12 cellular contexts compared by ENCODE assay signal in the genomic region with DNA sequence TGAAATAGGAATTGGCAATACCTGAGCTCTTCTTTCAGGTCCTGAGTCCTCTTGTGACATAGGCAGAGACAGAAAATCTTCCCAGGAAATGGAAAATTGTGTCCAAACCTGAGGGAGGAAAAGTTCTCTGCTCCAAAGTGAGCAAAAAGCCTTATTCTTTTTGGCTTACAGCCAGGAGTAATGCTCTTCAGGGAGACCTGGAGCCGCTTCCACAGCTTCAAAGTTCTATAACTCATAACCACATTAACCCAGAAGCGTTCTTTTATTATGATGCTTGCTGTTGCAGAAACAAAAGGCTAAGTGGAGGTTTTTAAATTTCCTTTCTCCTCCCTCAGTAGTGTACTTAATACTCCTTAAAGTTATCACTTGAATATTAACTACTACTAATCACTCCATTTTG. TPM values are rescaled to one million over a fixed set of nuclear protein-coding genes. Genes with fewer than 3 reads are reported as not detected.
DNase-seq lines count a peak whose midpoint lies in the region; ATAC-seq, FAIRE-seq and TF ChIP-seq lines count a peak whose summit lies in the region.
"Had no signal": no experiment of that assay in that cellular context is flagged by ENCODE, and none has a peak within 500 bp of the region (broad histone marks: within the 10 kb centered on the region; RNA-seq: fewer than 3 reads in every experiment).

No MANE protein-coding gene starts in this region.

- no peaks in the 10 kb centered on the region for H3F3A ChIP-seq in PC-9 (ENCODE audit: insufficient read depth, low read depth)

- no peaks in the 10 kb centered on the region for H3K36me3 ChIP-seq in Caco-2 (ENCODE audit: control insufficient read depth, insufficient read depth, low read length)
- no peaks in the 10 kb centered on the region for H3K36me3 ChIP-seq in PC-9 (ENCODE audit: low read depth)
- H3K36me3 ChIP-seq in pancreas: no peaks in the 10 kb centered on the region

- no peaks in the 10 kb centered on the region for H3K9me3 Mint-ChIP-seq in Caco-2 (ENCODE audit: unreplicated experiment)

- WGBS in pancreas, 2 donors: 19 to 22% methylated on average over 2 of the region's 2 CpGs

- H3K9me3 ChIP-seq in Caco-2 (no peaks in the 10 kb centered on the region; the same call in 1 of the 2 replicates), PC-9 (ENCODE audit: insufficient read depth, low read depth) (no peaks in the 10 kb centered on the region), pancreas (no peaks in the 10 kb centered on the region)

- H3K4me3 ChIP-seq in Caco-2 (ENCODE audit: low read depth, low read length) (peak overlapping the region; percentile 68), PC-9 (peak overlapping the region; percentile 72), fibroblast of the aortic adventitia (ENCODE audit: low read depth, low read length) (peak overlapping the region; percentile 70), pancreas (peak overlapping the region in 3 of 4 donors; percentile 34 to 50 (median 48))

- no peaks in the 10 kb centered on the region for H3K27me3 Mint-ChIP-seq in Caco-2 (ENCODE audit: insufficient read depth, unreplicated experiment)

- H3K4me1 Mint-ChIP-seq in Caco-2 (ENCODE audit: low read depth, unreplicated experiment): peaks cover 7% of the 10 kb centered on the region

- no peaks in the 10 kb centered on the region for H4K20me1 ChIP-seq in PC-9 (ENCODE audit: insufficient read depth)

- BruUV-seq in Caco-2 (replicated peaks; lab: Mats Ljungman, UMichigan) (TSS peak; percentile 78), PC-9 (replicated peaks; lab: Mats Ljungman, UMichigan) (no TSS peak)

- TF ChIP-seq CTCF in Caco-2 (IDR thresholded peaks at IDR 0.05; ENCODE audit: insufficient read depth in 1 of 2, low read depth in 1 of 2, low read length in 1 of 2, severe bottlenecking in 1 of 2, unreplicated experiment in 1 of 2) (no peak), PC-9 (conservative IDR thresholded peaks at IDR 0.05) (no peak), fibroblast of the aortic adventitia (IDR thresholded peaks at IDR 0.05; ENCODE audit: insufficient read depth, low read length) (no peak), pancreas (IDR thresholded peaks at IDR 0.05) (no peak), RWPE1 (conservative IDR thresholded peaks at IDR 0.05; ENCODE audit: low read depth) (no peak)

- no peaks in the 10 kb centered on the region for H3K27me3 ChIP-seq in Caco-2 (replicated peaks; ENCODE audit: control insufficient read depth, insufficient read depth, low read length)
- no peaks in the 10 kb centered on the region for H3K27me3 ChIP-seq in PC-9 (ENCODE audit: insufficient read depth, low read depth)
- no peaks in the 10 kb centered on the region for H3K27me3 ChIP-seq in pancreas

- CTCF ChIA-PET in Caco-2 (lab: Charles Lee) (interaction anchor here (1.2 to 1.5 kb wide), 2 partner anchors 21 to 379 kb away, joined by 3 to 12 read pairs; no protein-coding TSS in a partner anchor), PC-9 (lab: Charles Lee) (interaction anchor here (0.6 kb wide), 2 partner anchors 8 to 308 kb away, joined by 4 to 7 read pairs; no protein-coding TSS in a partner anchor), RWPE1 (lab: Yijun Ruan, JAX) (interaction anchor here (0.6 to 1.2 kb wide), 3 partner anchors 8 to 316 kb away, joined by 3 to 5 read pairs (median 3); no protein-coding TSS in a partner anchor)

- H3K4me2 ChIP-seq in PC-9: peak overlapping the region; percentile 86

- intact Hi-C loops in Caco-2 (cut with micrococcal nuclease; ENCODE audit: unreplicated experiment) (no loop called here), PC-9 (cut with micrococcal nuclease; ENCODE audit: unreplicated experiment) (loop anchor here (10.0 kb wide), 2 partner anchors 165 to 195 kb away; no protein-coding TSS in a partner anchor), pancreas (cut with DNase I) (no loop called here)

- POLR2A ChIA-PET in Caco-2 (lab: Charles Lee) (no interaction called here), PC-9 (lab: Charles Lee; ENCODE audit: unreplicated experiment) (interaction anchor here (0.6 kb wide), 1 partner anchor 149 kb away, joined by 10 read pairs; no protein-coding TSS in a partner anchor), RWPE1 (lab: Yijun Ruan, JAX; ENCODE audit: low non-redundant PET) (no interaction called here)

- DNase-seq in Caco-2 (no peak), PC-9 (no peak), fibroblast of the aortic adventitia (ENCODE audit: low read depth) (peak; percentile 30), pancreas (no peak), caudate nucleus (lab: John Stamatoyannopoulos, UW) (no peak), RWPE1 (ENCODE audit: low spot score) (no peak)
- no peak for DNase-seq in NK-92 treated with Interleukin-12 subunit alpha and Interleukin-12 subunit beta, amount 100 ng/mL, for 24 hours (lab: John Stamatoyannopoulos, UW)
- DNase-seq: activated naive CD4-positive, alpha-beta T cell treated with Interleukin-2 at 50 U/mL for 16 hours; GDM1; NCI-H2029; stimulated activated CD4-positive, alpha-beta T cell treated with anti-CD3 and anti-CD28 coated beads, Interleukin-4, amount 100 ng/mL, for 4 hours had no signal

- no peaks in the 10 kb centered on the region for H3K36me3 Mint-ChIP-seq in Caco-2 (ENCODE audit: insufficient read depth, unreplicated experiment)

- H3K27ac ChIP-seq in PC-9 (no peak overlapping the region), pancreas (no peak overlapping the region), caudate nucleus (ENCODE audit: low read depth, low read length) (no peak overlapping the region), RWPE1 (no peak overlapping the region)

- H2AFZ ChIP-seq in PC-9: peak overlapping the region; percentile 93; the same call in 1 of the 2 replicates

- H3K4me3 Mint-ChIP-seq in Caco-2 (ENCODE audit: unreplicated experiment): peak overlapping the region; percentile 77

- ATAC-seq in pancreas (peak; percentile 13 to 52 (median 44)), HG03378 (IDR thresholded peaks at IDR 0.05; ENCODE audit: unreplicated experiment) (no peak)

- no peaks in the 10 kb centered on the region for H3K9me2 ChIP-seq in PC-9 (ENCODE audit: insufficient read depth)

- no peak overlapping the region for H3K27ac Mint-ChIP-seq in Caco-2 (ENCODE audit: unreplicated experiment)

- FAIRE-seq in pancreas (lab: Jason Lieb, UNC): no peak

- H3K4me1 ChIP-seq in Caco-2 (peaks cover 10% of the 10 kb centered on the region), PC-9 (replicated peaks; ENCODE audit: insufficient read depth) (0 out of 2 replicates have a peak, but pooled peaks cover 6% of the 10 kb centered on the region), pancreas (peaks cover 0 to 5% (median 0%) of the 10 kb centered on the region in 3 donors)

- no peaks in the 10 kb centered on the region for H3K79me2 ChIP-seq in PC-9 (ENCODE audit: low read depth)

RNA-seq across cellular contexts. Expression of a gene that starts 0.6 kb away (rescaled TPM):
- total RNA-seq in Caco-2 (2022) (2.6 TPM in 2 replicates), PC-9 (2021) (0.25 and 0.55 TPM in 2 replicates), fibroblast of the aortic adventitia (ENCODE audit: low replicate concordance) (8.0 and 47.6 TPM in 2 replicates), pancreas (under 1 TPM; 0.19 to 0.69 (median 0.40) TPM)
- under 1 TPM; 0.27 to 0.28 TPM for polyA plus RNA-seq in pancreas
